25 cellular contexts compared by ENCODE assay signal in the genomic region with DNA sequence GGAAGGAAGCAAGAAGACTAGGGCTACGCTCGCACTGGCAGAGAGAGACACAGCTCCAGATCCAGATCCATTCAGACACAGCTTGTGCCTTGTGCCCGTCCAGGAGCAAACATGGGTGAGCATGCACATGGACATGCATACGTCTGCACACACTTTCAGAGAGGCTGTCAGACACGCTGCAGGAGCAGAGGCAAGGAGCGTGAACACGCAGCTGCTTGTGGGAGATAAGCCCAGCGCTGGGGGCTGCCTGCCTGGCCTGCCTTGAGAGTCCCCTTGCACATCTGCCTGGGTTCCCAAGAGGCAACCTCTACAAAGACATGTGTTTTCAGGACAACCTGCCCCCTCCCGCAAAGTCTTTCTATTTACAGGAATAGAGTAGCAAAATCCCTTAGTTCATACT.
"Had no signal": no experiment of that assay in that cellular context is flagged by ENCODE, and none has a peak within 500 bp of the region (broad histone marks: within the 10 kb centered on the region; RNA-seq: fewer than 3 reads in every experiment).

No MANE protein-coding gene starts in this region.

- H3K9me3 Mint-ChIP-seq: activated naive CD8-positive, alpha-beta T cell treated with anti-CD3 and anti-CD28 coated beads, Interleukin-2, amount 10 ng/mL, durations not matched to agents 7 days and 5 days; T-helper 1 cell treated with Interleukin-12 subunit alpha and Interleukin-12 subunit beta and Interleukin-4 antibody, amounts not matched to agents 30 μg/mL and 1 μg/mL, for 36 hours; WTC11 had no signal

- H3K4me1 ChIP-seq: breast epithelium, Peyer's patch, SJSA1 had no signal

- H3K27ac ChIP-seq: adrenal gland, breast epithelium, Peyer's patch, RWPE1, SJSA1 had no signal

- H3K4me3 ChIP-seq: adrenal gland, breast epithelium, Peyer's patch, SJSA1 had no signal

- H3K27ac Mint-ChIP-seq: activated CD8-positive, alpha-beta T cell treated with anti-CD3 and anti-CD28 coated beads, Interleukin-2, amount 10 ng/mL, durations not matched to agents 7 days and 5 days; activated naive CD8-positive, alpha-beta T cell treated with anti-CD3 and anti-CD28 coated beads, Interleukin-2, amount 10 ng/mL, durations not matched to agents 7 days and 5 days; T-helper 1 cell treated with Interleukin-12 subunit alpha and Interleukin-12 subunit beta and Interleukin-4 antibody, amounts not matched to agents 30 μg/mL and 1 μg/mL, for 36 hours; WTC11 had no signal

- H3K27me3 ChIP-seq: adrenal gland, breast epithelium, Peyer's patch, SJSA1 had no signal

- ATAC-seq: activated CD8-positive, alpha-beta T cell treated with anti-CD3 and anti-CD28 coated beads, Interleukin-2, amount 10 ng/mL, durations not matched to agents 7 days and 5 days; WTC11 had no signal

- H3K4me3 Mint-ChIP-seq: activated CD8-positive, alpha-beta T cell treated with anti-CD3 and anti-CD28 coated beads, Interleukin-2, amount 10 ng/mL, durations not matched to agents 7 days and 5 days; activated naive CD8-positive, alpha-beta T cell treated with anti-CD3 and anti-CD28 coated beads, Interleukin-2, amount 10 ng/mL, durations not matched to agents 7 days and 5 days; T-helper 1 cell treated with Interleukin-12 subunit alpha and Interleukin-12 subunit beta and Interleukin-4 antibody, amounts not matched to agents 30 μg/mL and 1 μg/mL, for 36 hours; WTC11 had no signal

- H3K9me3 ChIP-seq: adrenal gland, breast epithelium, Peyer's patch, SJSA1 had no signal

- H3K4me1 Mint-ChIP-seq: activated naive CD8-positive, alpha-beta T cell treated with anti-CD3 and anti-CD28 coated beads, Interleukin-2, amount 10 ng/mL, durations not matched to agents 7 days and 5 days had no signal

- DNase-seq: activated CD4-positive, alpha-beta T cell treated with anti-CD3 and anti-CD28 coated beads for 48 hours; activated CD4-positive, alpha-beta T cell treated with anti-CD3 and anti-CD28 coated beads, Interleukin-2, amount 50 U/mL, for 4 hours; activated CD4-positive, CD25-positive, alpha-beta regulatory T cell treated with anti-CD3 and anti-CD28 coated beads, Interleukin-2, amount 50 U/mL, for 72 hours; activated CD8-positive, alpha-beta memory T cell treated with anti-CD3 and anti-CD28 coated beads, Interleukin-2, amount 50 U/mL, for 48 hours; activated CD8-positive, alpha-beta T cell treated with anti-CD3 and anti-CD28 coated beads, Interleukin-2, amount 10 ng/mL, durations not matched to agents 7 days and 5 days; activated naive CD4-positive, alpha-beta T cell treated with anti-CD3 and anti-CD28 coated beads, Interleukin-2, amount 50 U/mL, for 16 hours; activated naive CD8-positive, alpha-beta T cell treated with anti-CD3 and anti-CD28 coated beads, Interleukin-2, amount 10 ng/mL, durations not matched to agents 7 days and 5 days; activated T-cell treated with anti-CD3 and anti-CD28 coated beads, Interleukin-2, amount 50 U/mL, for 1 hour; adrenal gland; anterior cingulate cortex; caudate nucleus; NCI-H1092; NCI-H1417; NCI-H1930; NCI-H345; NCI-H510A; NCI-H526 treated with DMSO at 0.1 percent for 48 hours; NCI-H82; Right ventricle myocardium superior had no signal

- H3K36me3 Mint-ChIP-seq: WTC11 had no signal

- H3K27me3 Mint-ChIP-seq: activated naive CD8-positive, alpha-beta T cell treated with anti-CD3 and anti-CD28 coated beads, Interleukin-2, amount 10 ng/mL, durations not matched to agents 7 days and 5 days had no signal

- H3K36me3 ChIP-seq: adrenal gland, breast epithelium, Peyer's patch, SJSA1 had no signal
